In genomic region chr13:29934531-29935308, GRCh38 we compare ENCODE assay signal across 11 cellular contexts.
DNase-seq lines count a peak whose midpoint lies in the region; ATAC-seq and TF ChIP-seq lines count a peak whose summit lies in the region.
"Had no signal": no experiment of that assay in that cellular context is flagged by ENCODE, and none has a peak within 500 bp of the region (broad histone marks: within the 10 kb centered on the region; RNA-seq: fewer than 3 reads in every experiment).

No MANE protein-coding gene starts in this region.

- H3K27me3 ChIP-seq in upper lobe of right lung, result no peaks in the 10 kb centered on the region

- intact Hi-C loops in upper lobe of right lung (cut with DNase I), result no loop called here

- H3K4me1 ChIP-seq in upper lobe of right lung, result peaks cover 7% of the 10 kb centered on the region

- no peak overlapping the region for H3K4me3 ChIP-seq in upper lobe of right lung

- H3K4me3 Mint-ChIP-seq in effector memory CD8-positive, alpha-beta T cell, result peak overlapping the region; percentile 95 to 97
- H3K4me3 Mint-ChIP-seq: type B pancreatic cell had no signal

- TF ChIP-seq CTCF in upper lobe of right lung (IDR thresholded peaks at IDR 0.05), result no peak

- no peaks in the 10 kb centered on the region for H3K27me3 Mint-ChIP-seq in effector memory CD8-positive, alpha-beta T cell

- H3K4me1 Mint-ChIP-seq in effector memory CD8-positive, alpha-beta T cell (ENCODE audit: low read depth in 2 of 2), result peaks cover 36 to 51% of the 10 kb centered on the region in 2 donors

- H3K27ac Mint-ChIP-seq in effector memory CD8-positive, alpha-beta T cell, result peak overlapping the region; percentile 91 to 96
- H3K27ac Mint-ChIP-seq: type B pancreatic cell had no signal

- no peaks in the 10 kb centered on the region for H3K9me3 Mint-ChIP-seq in effector memory CD8-positive, alpha-beta T cell
- H3K9me3 Mint-ChIP-seq: type B pancreatic cell had no signal

- DNase-seq in stimulated activated CD4-positive, alpha-beta T cell treated with anti-CD3 and anti-CD28 coated beads, Interleukin-1b, Interleukin-23, amount 100 ng/mL, for 48 hours, result peak; percentile 56
- no peak for DNase-seq in stimulated activated CD4-positive, alpha-beta T cell treated with anti-CD3 and anti-CD28 coated beads, Interleukin-4, amount 100 ng/mL, for 24 hours
- peak; percentile 53 for DNase-seq in NCI-H69 (lab: John Stamatoyannopoulos, UW)
- DNase-seq in effector memory CD8-positive, alpha-beta T cell, result no peak
- DNase-seq in upper lobe of right lung, result no peak
- DNase-seq in NOMO-1 treated with dmso at 0.1 percent for 144 hours (lab: John Stamatoyannopoulos, UW; ENCODE audit: unreplicated experiment), result no peak
- DNase-seq in SKM-1 treated with dmso at 0.1 percent for 144 hours (lab: John Stamatoyannopoulos, UW; ENCODE audit: unreplicated experiment), result no peak
- DNase-seq: dermis blood vessel endothelial cell, OCI-M1 had no signal

- H3K27ac ChIP-seq in upper lobe of right lung, result peak overlapping the region; percentile 42

- H3K9me3 ChIP-seq in upper lobe of right lung, result no peaks in the 10 kb centered on the region

- H3K36me3 ChIP-seq in upper lobe of right lung, result no peaks in the 10 kb centered on the region

- peaks cover 4% of the 10 kb centered on the region for H3K36me3 Mint-ChIP-seq in effector memory CD8-positive, alpha-beta T cell (ENCODE audit: insufficient read depth)
- H3K36me3 Mint-ChIP-seq: type B pancreatic cell had no signal

- ATAC-seq in effector memory CD8-positive, alpha-beta T cell (replicated peaks), result no peak
- ATAC-seq in upper lobe of right lung (no peak), GM21423 (IDR thresholded peaks at IDR 0.05; ENCODE audit: unreplicated experiment) (no peak)

Comparison
In these comparisons a context has a peak if more than half of its experiments do, and no peak if none do; other contexts are left out.
1. DNase-seq: peak in stimulated activated CD4-positive, alpha-beta T cell treated with anti-CD3 and anti-CD28 coated beads, Interleukin-1b, Interleukin-23, amount 100 ng/mL, for 48 hours (single experiment) and NCI-H69 (single experiment); none in stimulated activated CD4-positive, alpha-beta T cell treated with anti-CD3 and anti-CD28 coated beads, Interleukin-4, amount 100 ng/mL, for 24 hours (single experiment), effector memory CD8-positive, alpha-beta T cell (0 of 3), upper lobe of right lung (single experiment), NOMO-1 treated with dmso at 0.1 percent for 144 hours (single experiment) and SKM-1 treated with dmso at 0.1 percent for 144 hours (single experiment).